Comparison of ENCODE assay signal across 9 cellular contexts in genomic region chr20:32052792-32053362, GRCh38. TPM values are rescaled to one million over a fixed set of nuclear protein-coding genes. Genes with fewer than 3 reads are reported as not detected.
DNase-seq lines count a peak whose midpoint lies in the region; ATAC-seq and TF ChIP-seq lines count a peak whose summit lies in the region.
"Had no signal": no experiment of that assay in that cellular context is flagged by ENCODE, and none has a peak within 500 bp of the region (broad histone marks: within the 10 kb centered on the region; RNA-seq: fewer than 3 reads in every experiment).

No MANE protein-coding gene starts in this region.

- H3K9ac ChIP-seq in OCI-LY3 (ENCODE audit: low read length) = peak overlapping the region; percentile 100
- no peak overlapping the region for H3K9ac ChIP-seq in iPS-15b (ENCODE audit: low read depth, low read length)

- TF ChIP-seq CTCF in GM20000 (IDR thresholded peaks at IDR 0.05; ENCODE audit: extremely low read depth, missing control alignments) = no peak
- no peak for TF ChIP-seq CTCF in OCI-LY3 (IDR thresholded peaks at IDR 0.05; ENCODE audit: low read depth, low read length)
- no peak for TF ChIP-seq CTCF in PC-9 (conservative IDR thresholded peaks at IDR 0.05)

- H3K4me2 ChIP-seq in OCI-LY3 (ENCODE audit: low read length) (peak overlapping the region; percentile 95), PC-9 (no peak overlapping the region)

- H3F3A ChIP-seq in PC-9 (ENCODE audit: insufficient read depth, low read depth) = no peaks in the 10 kb centered on the region

- no peak overlapping the region for H3K27ac Mint-ChIP-seq in stimulated activated effector memory CD8-positive, alpha-beta T cell treated with anti-CD3 and anti-CD28 coated beads, Interleukin-12 subunit alpha, Interleukin-12 subunit beta, amount 100 ng/mL, for 72 hours

- H3K27me3 ChIP-seq in OCI-LY3 (ENCODE audit: low read depth, low read length) (no peaks in the 10 kb centered on the region), iPS-15b (ENCODE audit: control insufficient read depth, insufficient read depth, low read length) (peaks cover 33% of the 10 kb centered on the region), PC-9 (ENCODE audit: insufficient read depth, low read depth) (peaks cover 80% of the 10 kb centered on the region)

- no peaks in the 10 kb centered on the region for H3K9me3 Mint-ChIP-seq in stimulated activated effector memory CD8-positive, alpha-beta T cell treated with anti-CD3 and anti-CD28 coated beads, Interleukin-12 subunit alpha, Interleukin-12 subunit beta, amount 100 ng/mL, for 72 hours

- H3K4me1 Mint-ChIP-seq in stimulated activated effector memory CD8-positive, alpha-beta T cell treated with anti-CD3 and anti-CD28 coated beads, Interleukin-12 subunit alpha, Interleukin-12 subunit beta, amount 100 ng/mL, for 72 hours = peaks cover 14% of the 10 kb centered on the region

- peak overlapping the region; percentile 94 for H3K4me3 ChIP-seq in OCI-LY3 (ENCODE audit: low read length)
- peak overlapping the region; percentile 64 for H3K4me3 ChIP-seq in iPS-15b (ENCODE audit: low read depth, low read length)
- H3K4me3 ChIP-seq in PC-9 = no peak overlapping the region

- no peak for ATAC-seq in stimulated activated effector memory CD8-positive, alpha-beta T cell treated with anti-CD3 and anti-CD28 coated beads, Interleukin-12 subunit alpha, Interleukin-12 subunit beta, amount 100 ng/mL, for 72 hours
- ATAC-seq in HG02610 (IDR thresholded peaks at IDR 0.05; ENCODE audit: unreplicated experiment) = no peak
- ATAC-seq in GM18873 (IDR thresholded peaks at IDR 0.05; ENCODE audit: low FRiP score, unreplicated experiment) = no peak

- H3K36me3 Mint-ChIP-seq in stimulated activated effector memory CD8-positive, alpha-beta T cell treated with anti-CD3 and anti-CD28 coated beads, Interleukin-12 subunit alpha, Interleukin-12 subunit beta, amount 100 ng/mL, for 72 hours = no peaks in the 10 kb centered on the region

- POLR2A ChIA-PET in PC-9 (lab: Charles Lee; ENCODE audit: unreplicated experiment) = no interaction called here

- H3K27ac ChIP-seq in OCI-LY3 (ENCODE audit: low read length) (peak overlapping the region; percentile 91), PC-9 (no peak overlapping the region)

- BruUV-seq in PC-9 (replicated peaks; lab: Mats Ljungman, UMichigan) = no TSS peak

- peaks cover 64% of the 10 kb centered on the region for H3K79me2 ChIP-seq in OCI-LY3 (ENCODE audit: low read length)
- H3K79me2 ChIP-seq in PC-9 (ENCODE audit: low read depth) = no peaks in the 10 kb centered on the region

- CTCF ChIA-PET in PC-9 (lab: Charles Lee) = no interaction called here

- H4K20me1 ChIP-seq in OCI-LY3 (ENCODE audit: insufficient read depth, low read length) = peaks cover 35% of the 10 kb centered on the region
- no peaks in the 10 kb centered on the region; the same call in 1 of the 2 replicates for H4K20me1 ChIP-seq in PC-9 (ENCODE audit: insufficient read depth)

- H3K4me3 Mint-ChIP-seq in stimulated activated effector memory CD8-positive, alpha-beta T cell treated with anti-CD3 and anti-CD28 coated beads, Interleukin-12 subunit alpha, Interleukin-12 subunit beta, amount 100 ng/mL, for 72 hours = peak overlapping the region; percentile 67

- DNase-seq in GM20000 (ENCODE audit: low spot score) (peak; percentile 63), activated gamma-delta T cell (lab: John Stamatoyannopoulos, UW) (no peak), PC-9 (no peak)
- DNase-seq in stimulated activated effector memory CD8-positive, alpha-beta T cell treated with anti-CD3 and anti-CD28 coated beads, Interleukin-12 subunit alpha, Interleukin-12 subunit beta, amount 100 ng/mL, for 72 hours (ENCODE audit: low spot score in 2 of 2) = no peak

- H3K36me3 ChIP-seq in OCI-LY3 (replicated peaks; ENCODE audit: low read depth, low read length) (peaks cover 39% of the 10 kb centered on the region), iPS-15b (ENCODE audit: control insufficient read depth, insufficient read depth, low read length) (no peaks in the 10 kb centered on the region), PC-9 (ENCODE audit: low read depth) (no peaks in the 10 kb centered on the region)

- no peaks in the 10 kb centered on the region for H3K9me2 ChIP-seq in PC-9 (ENCODE audit: insufficient read depth)

- intact Hi-C loops in PC-9 (cut with micrococcal nuclease; ENCODE audit: unreplicated experiment) = no loop called here

- H3K9me3 ChIP-seq in OCI-LY3 (ENCODE audit: insufficient read depth, low read length) (no peaks in the 10 kb centered on the region), iPS-15b (ENCODE audit: control insufficient read depth, insufficient read depth, low read length) (no peaks in the 10 kb centered on the region), PC-9 (ENCODE audit: insufficient read depth, low read depth) (no peaks in the 10 kb centered on the region)

- H3K4me1 ChIP-seq in OCI-LY3 (ENCODE audit: low read length) (peaks cover 55% of the 10 kb centered on the region), iPS-15b (ENCODE audit: control insufficient read depth, insufficient read depth, low read length) (peaks cover 2% of the 10 kb centered on the region), PC-9 (replicated peaks; ENCODE audit: insufficient read depth) (no peaks in the 10 kb centered on the region)

- H2AFZ ChIP-seq in OCI-LY3 (ENCODE audit: low read depth, low read length) (no peak overlapping the region), PC-9 (no peak overlapping the region)

RNA-seq across cellular contexts. Expression of gene HCK, which starts 0.8 kb away (rescaled TPM):
- not detected in 2 replicates for total RNA-seq in PC-9 (2021)
- total RNA-seq: RPMI7951 had no signal

RNA-seq across cellular contexts. Expression of gene CCM2L, which starts 42.6 kb away (rescaled TPM):
- 0.31 and 0.35 TPM in 2 replicates for total RNA-seq in PC-9 (2021)
- total RNA-seq: RPMI7951 had no signal

RNA-seq across cellular contexts. Expression of gene TM9SF4, which starts 56.6 kb away (rescaled TPM):
- 58.4 and 67.8 TPM in 2 replicates for total RNA-seq in PC-9 (2021)
